Comparison of ENCODE assay signal across 20 cellular contexts in the genomic region with DNA sequence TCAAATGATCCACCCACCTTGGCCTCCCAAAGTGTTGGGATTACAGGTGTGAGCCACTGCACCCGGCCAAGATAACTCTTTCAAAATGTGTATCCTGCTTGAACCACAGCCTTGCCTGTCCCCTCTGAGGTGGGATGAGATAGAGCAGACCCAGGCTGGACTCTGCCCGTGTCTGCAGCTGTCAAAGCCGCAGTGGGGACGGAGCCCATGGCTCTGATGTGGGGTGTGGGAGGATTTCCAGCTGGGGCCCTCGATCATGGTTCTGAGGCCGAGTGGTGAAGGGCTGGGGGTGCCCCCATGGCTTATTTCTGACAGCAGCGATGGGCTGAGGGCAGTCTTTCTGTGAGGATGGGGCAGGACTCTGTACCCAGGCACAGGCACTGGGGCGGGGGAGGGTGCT.
DNase-seq lines count a peak whose midpoint lies in the region; ATAC-seq, FAIRE-seq and TF ChIP-seq lines count a peak whose summit lies in the region.
"Had no signal": no experiment of that assay in that cellular context is flagged by ENCODE, and none has a peak within 500 bp of the region (broad histone marks: within the 10 kb centered on the region; RNA-seq: fewer than 3 reads in every experiment).

No MANE protein-coding gene starts in this region.

- H3K36me3 Mint-ChIP-seq in memory B cell: peaks cover 49% of the 10 kb centered on the region

- no peaks in the 10 kb centered on the region for H3K27me3 ChIP-seq in gastrocnemius medialis
- H3K27me3 ChIP-seq: BLaER1 had no signal

- peaks cover 0 to 96% of the 10 kb centered on the region in 2 donors for H3K36me3 ChIP-seq in gastrocnemius medialis

- H3K27me3 Mint-ChIP-seq in memory B cell: no peaks in the 10 kb centered on the region
- H3K27me3 Mint-ChIP-seq: B cell; CD4-positive, CD25-positive, alpha-beta regulatory T cell had no signal

- intact Hi-C loops in gastrocnemius medialis (cut with DNase I; ENCODE audit: low total_unique reads): no loop called here

- TF ChIP-seq CTCF in A549 (IDR thresholded peaks at IDR 0.05) (no peak), gastrocnemius medialis (IDR thresholded peaks at IDR 0.05 in 4 of 5, conservative IDR thresholded peaks at IDR 0.05 in 1 of 5) (no peak)

- no peak for TF ChIP-seq EP300 in A549 (IDR thresholded peaks at IDR 0.05)

- POLR2A ChIA-PET in A549 (lab: Yijun Ruan, JAX): no interaction called here

- CTCF ChIA-PET in A549 (lab: Yijun Ruan, JAX): interaction anchor here (0.6 to 4.5 kb wide), 9 partner anchors 10 to 374 kb away, joined by 3 to 22 read pairs (median 5); no protein-coding TSS in a partner anchor

- peaks cover 50% of the 10 kb centered on the region for H3K4me1 ChIP-seq in A549
- peaks cover 12 to 13% of the 10 kb centered on the region in 2 donors for H3K4me1 ChIP-seq in gastrocnemius medialis
- H3K4me1 ChIP-seq: BLaER1, Caco-2 had no signal

- peak overlapping the region; percentile 69 for H3K27ac Mint-ChIP-seq in memory B cell
- H3K27ac Mint-ChIP-seq: B cell, GM23338, H9 had no signal

- TF ChIP-seq RAD21 in A549 (conservative IDR thresholded peaks at IDR 0.05 in 1 of 2, IDR thresholded peaks at IDR 0.05 in 1 of 2): no peak

- 87% methylated on average over 3 of the region's 8 CpGs for WGBS in A549 (ENCODE audit: missing lambda C conversion rate)

- H3K4me3 ChIP-seq in A549 (no peak overlapping the region), gastrocnemius medialis (no peak overlapping the region)
- H3K4me3 ChIP-seq: BLaER1, GM23338 had no signal

- H3K27ac ChIP-seq in A549 (peak overlapping the region; percentile 39 to 80), gastrocnemius medialis (peak overlapping the region in 3 of 4 donors; percentile 22 to 87 (median 51))
- H3K27ac ChIP-seq: BLaER1, C4-2B had no signal

- no peak overlapping the region for H3K4me3 Mint-ChIP-seq in memory B cell
- H3K4me3 Mint-ChIP-seq: B cell; CD4-positive, CD25-positive, alpha-beta regulatory T cell; CD8-positive, alpha-beta T cell; GM23338; H9 had no signal

- ATAC-seq in A549 (no peak), memory B cell (ENCODE audit: low read depth) (no peak), gastrocnemius medialis (no peak), GM19452 (IDR thresholded peaks at IDR 0.05; ENCODE audit: unreplicated experiment) (no peak), HG03045 (IDR thresholded peaks at IDR 0.05; ENCODE audit: unreplicated experiment) (no peak)
- ATAC-seq: CD8-positive, alpha-beta T cell; GM23338; HCT116 had no signal

- FAIRE-seq in A549 (lab: Jason Lieb, UNC): no peak
- FAIRE-seq: G401.6, GM12892 had no signal

- no peak overlapping the region for H3K4me2 ChIP-seq in A549
- H3K4me2 ChIP-seq: BLaER1, GM23338 had no signal

- peaks cover 2% of the 10 kb centered on the region for H3K9me3 Mint-ChIP-seq in memory B cell
- H3K9me3 Mint-ChIP-seq: CD4-positive, CD25-positive, alpha-beta regulatory T cell; CD8-positive, alpha-beta T cell; H9 had no signal

- in situ Hi-C loops in gastrocnemius medialis (cut with MboI; ENCODE audit: low sequenced_read_pairs in 4 of 4): no loop called here

- TF ChIP-seq POLR2A in A549 (IDR thresholded peaks at IDR 0.05; ENCODE audit: low read length) (no peak), gastrocnemius medialis (IDR thresholded peaks at IDR 0.05) (no peak)

- DNase-seq in A549 (ENCODE audit: low read depth in 1 of 2, low spot score in 1 of 2) (no peak), memory B cell (ENCODE audit: low spot score in 2 of 2) (no peak), gastrocnemius medialis (no peak), AG20443 (ENCODE audit: low spot score) (no peak)
- DNase-seq: 8988T; Caco-2; CD4-positive, CD25-positive, alpha-beta regulatory T cell; CD8-positive, alpha-beta T cell; DMS153; DND-41; H9 had no signal

- H3K9me3 ChIP-seq in A549 (no peaks in the 10 kb centered on the region), gastrocnemius medialis (no peaks in the 10 kb centered on the region)
- H3K9me3 ChIP-seq: BLaER1, Caco-2 had no signal

- no peaks in the 10 kb centered on the region for H3K4me1 Mint-ChIP-seq in memory B cell
- H3K4me1 Mint-ChIP-seq: B cell; CD4-positive, CD25-positive, alpha-beta regulatory T cell; GM23338 had no signal

TF ChIP-seq in A549, 52 proteins besides CTCF, POLR2A, EP300 and RAD21:
- TF ChIP-seq RFX5 (IDR thresholded peaks at IDR 0.05): no peak
- TF ChIP-seq TFCP2L1 (CRISPR knock-in tag; IDR thresholded peaks at IDR 0.05): no peak
- TF ChIP-seq SMC3 (IDR thresholded peaks at IDR 0.05): no peak
- TF ChIP-seq FOXS1 (CRISPR knock-in tag; IDR thresholded peaks at IDR 0.05): no peak
- TF ChIP-seq, protein P1, sequence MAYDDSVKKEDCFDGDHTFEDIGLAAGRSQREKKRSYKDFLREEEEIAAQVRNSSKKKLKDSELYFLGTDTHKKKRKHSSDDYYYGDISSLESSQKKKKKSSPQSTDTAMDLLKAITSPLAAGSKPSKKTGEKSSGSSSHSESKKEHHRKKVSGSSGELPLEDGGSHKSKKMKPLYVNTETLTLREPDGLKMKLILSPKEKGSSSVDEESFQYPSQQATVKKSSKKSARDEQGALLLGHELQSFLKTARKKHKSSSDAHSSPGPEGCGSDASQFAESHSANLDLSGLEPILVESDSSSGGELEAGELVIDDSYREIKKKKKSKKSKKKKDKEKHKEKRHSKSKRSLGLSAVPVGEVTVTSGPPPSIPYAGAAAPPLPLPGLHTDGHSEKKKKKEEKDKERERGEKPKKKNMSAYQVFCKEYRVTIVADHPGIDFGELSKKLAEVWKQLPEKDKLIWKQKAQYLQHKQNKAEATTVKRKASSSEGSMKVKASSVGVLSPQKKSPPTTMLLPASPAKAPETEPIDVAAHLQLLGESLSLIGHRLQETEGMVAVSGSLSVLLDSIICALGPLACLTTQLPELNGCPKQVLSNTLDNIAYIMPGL (CRISPR knock-in tag; IDR thresholded peaks at IDR 0.05; ENCODE audit: borderline replicate concordance): no peak
